Comparison of ENCODE assay signal across 7 cellular contexts in genomic region chr6:15618685-15619084, GRCh38.
"Had no signal": no experiment of that assay in that cellular context is flagged by ENCODE, and none has a peak within 500 bp of the region (broad histone marks: within the 10 kb centered on the region; RNA-seq: fewer than 3 reads in every experiment).

No MANE protein-coding gene starts in this region.

- H3K4me3 ChIP-seq: GM23248, HAP-1 had no signal

- H2AFZ ChIP-seq: GM23248 had no signal

- H3K36me3 ChIP-seq: HAP-1 had no signal

- H3K9me3 ChIP-seq: HAP-1 had no signal

- ATAC-seq: HCT116 had no signal

- DNase-seq: GM23248, GOT3, H7, IMR-90, KBM-7 had no signal

- H3K27ac ChIP-seq: GM23248 had no signal

- H3K9ac ChIP-seq: GM23248 had no signal
